16 cellular contexts compared by ENCODE assay signal in the genomic region with DNA sequence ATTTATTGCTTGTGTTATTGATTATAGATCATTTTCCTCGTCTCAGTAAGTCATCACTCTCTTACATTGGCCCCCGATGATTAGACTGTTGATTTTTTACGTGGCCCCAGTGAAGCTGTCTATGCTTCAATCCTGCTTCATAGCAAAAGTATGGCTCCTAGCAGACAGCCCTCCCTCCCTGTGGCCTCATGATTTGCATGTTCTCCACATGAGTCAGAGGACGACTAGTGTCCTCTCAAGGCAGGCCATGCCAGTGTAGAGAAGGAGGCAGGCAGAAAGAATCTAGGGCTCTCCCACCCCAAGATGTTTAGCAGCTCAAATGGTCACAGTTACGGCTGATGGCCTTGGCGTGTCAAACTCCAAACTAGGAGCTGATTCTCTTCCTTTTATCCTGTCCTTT. TPM values are rescaled to one million over a fixed set of nuclear protein-coding genes. Genes with fewer than 3 reads are reported as not detected.
DNase-seq lines count a peak whose midpoint lies in the region; ATAC-seq and TF ChIP-seq lines count a peak whose summit lies in the region.
"Had no signal": no experiment of that assay in that cellular context is flagged by ENCODE, and none has a peak within 500 bp of the region (broad histone marks: within the 10 kb centered on the region; RNA-seq: fewer than 3 reads in every experiment).

No MANE protein-coding gene starts in this region.

- H3K9me3 ChIP-seq in PC-3 (ENCODE audit: low read length) (no peaks in the 10 kb centered on the region), upper lobe of right lung (no peaks in the 10 kb centered on the region)
- H3K9me3 ChIP-seq: Peyer's patch, suprapubic skin had no signal

- no TSS peak for BruUV-seq in PC-3 (replicated peaks; lab: Mats Ljungman, UMichigan)

- no peak for ATAC-seq in PC-3
- ATAC-seq in upper lobe of right lung = no peak
- ATAC-seq: sciatic nerve had no signal

- no peak overlapping the region for H3K9ac ChIP-seq in PC-3 (ENCODE audit: low read length)

- TF ChIP-seq CTCF in PC-3 (conservative IDR thresholded peaks at IDR 0.05; ENCODE audit: low read depth, low read length) (no peak), fibroblast of mammary gland (conservative IDR thresholded peaks at IDR 0.05; ENCODE audit: control insufficient read depth, insufficient read depth, low read depth, low read length) (no peak), upper lobe of right lung (IDR thresholded peaks at IDR 0.05) (no peak)

- CTCF ChIA-PET in PC-3 (lab: Charles Lee) = no interaction called here

- DNase-seq in GM03348 (ENCODE audit: low spot score) (peak; percentile 80), PC-3 (peak; percentile 23), fibroblast of mammary gland (ENCODE audit: low read depth) (peak; percentile 36), skeletal muscle cell (ENCODE audit: low read depth) (peak; percentile 30), COLO829 (ENCODE audit: low spot score) (no peak), upper lobe of right lung (no peak), NCI-H69 (lab: John Stamatoyannopoulos, UW) (no peak)
- no peak for DNase-seq in stimulated activated CD4-positive, alpha-beta T cell treated with anti-CD3 and anti-CD28 coated beads, Interleukin-1b, Interleukin-23, amount 100 ng/mL, for 48 hours
- DNase-seq: activated CD4-positive, alpha-beta memory T cell treated with anti-CD3 and anti-CD28 coated beads, Interleukin-2, amount 10 ng/mL, durations not matched to agents 7 days and 5 days; COR-L47; naive B cell; NCI-H345; Peyer's patch had no signal

- H2AFZ ChIP-seq in PC-3 (ENCODE audit: low read length) = no peak overlapping the region

- no peak overlapping the region for H3K4me2 ChIP-seq in PC-3 (ENCODE audit: low read length)

- H3K36me3 ChIP-seq in PC-3 (ENCODE audit: low read depth, low read length) (peaks cover 6% of the 10 kb centered on the region; the same call in 1 of the 2 replicates), upper lobe of right lung (no peaks in the 10 kb centered on the region)
- H3K36me3 ChIP-seq: Peyer's patch, suprapubic skin had no signal

- H3K27me3 ChIP-seq in PC-3 (ENCODE audit: low read length) = no peaks in the 10 kb centered on the region
- no peaks in the 10 kb centered on the region for H3K27me3 ChIP-seq in upper lobe of right lung
- H3K27me3 ChIP-seq: Peyer's patch had no signal

- H4K20me1 ChIP-seq in PC-3 (ENCODE audit: low read length) = no peaks in the 10 kb centered on the region

- H3K79me2 ChIP-seq in PC-3 (ENCODE audit: low read length) = no peaks in the 10 kb centered on the region

- H3K4me3 ChIP-seq in PC-3 (ENCODE audit: low read length) = no peak overlapping the region
- no peak overlapping the region for H3K4me3 ChIP-seq in fibroblast of mammary gland (ENCODE audit: control insufficient read depth, low read depth, low read length)
- H3K4me3 ChIP-seq in skeletal muscle cell (ENCODE audit: low read depth, low read length) = no peak overlapping the region
- H3K4me3 ChIP-seq in upper lobe of right lung = no peak overlapping the region
- H3K4me3 ChIP-seq: Peyer's patch, suprapubic skin had no signal

- H3K27ac ChIP-seq in PC-3 (ENCODE audit: low read length) (no peak overlapping the region), upper lobe of right lung (no peak overlapping the region)
- H3K27ac ChIP-seq: HL-60, Peyer's patch, suprapubic skin had no signal

- no peaks in the 10 kb centered on the region for H3K9me2 ChIP-seq in PC-3 (replicated peaks; ENCODE audit: low read length)

- intact Hi-C loops in PC-3 (cut with micrococcal nuclease) = no loop called here
- intact Hi-C loops in upper lobe of right lung (cut with DNase I) = no loop called here

- no peaks in the 10 kb centered on the region for H3F3A ChIP-seq in PC-3 (ENCODE audit: low read length, unreplicated experiment)

- no peaks in the 10 kb centered on the region for H3K4me1 ChIP-seq in PC-3 (ENCODE audit: insufficient read depth, low read length)
- no peaks in the 10 kb centered on the region for H3K4me1 ChIP-seq in upper lobe of right lung
- H3K4me1 ChIP-seq: Peyer's patch, suprapubic skin had no signal

- POLR2A ChIA-PET in PC-3 (lab: Charles Lee; ENCODE audit: unreplicated experiment) = no interaction called here

RNA-seq across cellular contexts. Expression of a gene that starts 59.6 kb away (rescaled TPM):
- total RNA-seq in PC-3 (2014; rRNA removed) = not detected in 2 replicates
- 1.5 TPM for total RNA-seq in upper lobe of right lung

Comparison
In these comparisons a context has a peak if more than half of its experiments do, and no peak if none do; other contexts are left out.
1. DNase-seq: peak in GM03348 (single experiment), PC-3 (single experiment), fibroblast of mammary gland (single experiment) and skeletal muscle cell (single experiment); none in stimulated activated CD4-positive, alpha-beta T cell treated with anti-CD3 and anti-CD28 coated beads, Interleukin-1b, Interleukin-23, amount 100 ng/mL, for 48 hours (single experiment), COLO829 (single experiment), upper lobe of right lung (single experiment) and NCI-H69 (single experiment).